Comparison of ENCODE assay signal across 19 cellular contexts in the genomic region with DNA sequence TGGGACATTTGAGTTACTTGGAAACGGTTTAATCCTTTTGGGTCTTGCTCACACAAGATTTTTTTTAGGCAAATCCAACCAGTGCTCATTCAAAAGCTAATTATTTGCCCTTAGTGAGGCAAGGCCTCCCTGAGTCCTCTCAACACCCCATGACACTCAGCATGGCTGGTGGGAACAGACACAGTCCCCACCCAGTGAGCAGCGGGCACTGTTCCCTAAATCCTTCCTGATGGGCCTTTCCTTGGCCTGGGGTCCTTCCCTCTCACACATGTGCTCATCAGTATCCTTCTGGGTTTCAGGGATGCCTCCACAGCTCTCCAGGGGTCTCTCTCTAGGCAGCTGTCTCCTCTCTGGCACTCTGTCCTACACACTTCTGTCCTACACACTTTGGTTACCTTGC. TPM values are rescaled to one million over a fixed set of nuclear protein-coding genes. Genes with fewer than 3 reads are reported as not detected.
DNase-seq lines count a peak whose midpoint lies in the region; ATAC-seq, FAIRE-seq and TF ChIP-seq lines count a peak whose summit lies in the region.
"Had no signal": no experiment of that assay in that cellular context is flagged by ENCODE, and none has a peak within 500 bp of the region (broad histone marks: within the 10 kb centered on the region; RNA-seq: fewer than 3 reads in every experiment).

No MANE protein-coding gene starts in this region.

- intact Hi-C loops in GM12878 (cut with micrococcal nuclease; ENCODE audit: unreplicated experiment) (no loop called here), left cardiac atrium (cut with DNase I) (no loop called here)

- POLR2A ChIA-PET in GM12878 (lab: Charles Lee), result no interaction called here

- H3K36me3 ChIP-seq in MM.1S (replicated peaks; ENCODE audit: insufficient read depth, low read length), result no peaks in the 10 kb centered on the region
- no peaks in the 10 kb centered on the region for H3K36me3 ChIP-seq in GM12878 (ENCODE audit: control insufficient read depth in 2 of 2, insufficient read depth in 2 of 2, low read length in 1 of 2)
- no peaks in the 10 kb centered on the region for H3K36me3 ChIP-seq in osteoblast (ENCODE audit: insufficient read depth, low read length)

- peaks cover 8% of the 10 kb centered on the region for H3F3A ChIP-seq in MM.1S (ENCODE audit: insufficient read depth, low read length)

- RAD21 ChIA-PET in GM12878 (lab: Charles Lee; ENCODE audit: unreplicated experiment), result no interaction called here

- CTCF ChIA-PET in GM12878 (lab: Yijun Ruan, JAX), result no interaction called here

- peaks cover 5% of the 10 kb centered on the region for H3K27me3 Mint-ChIP-seq in glutamatergic neuron (ENCODE audit: unreplicated experiment)
- H3K27me3 Mint-ChIP-seq: B cell; CD4-positive, alpha-beta T cell had no signal

- H3K9me3 Mint-ChIP-seq in glutamatergic neuron (ENCODE audit: unreplicated experiment), result peaks cover 13% of the 10 kb centered on the region
- H3K9me3 Mint-ChIP-seq: CD4-positive, alpha-beta T cell had no signal

- no peak for TF ChIP-seq POLR2A in GM12878 (IDR thresholded peaks at IDR 0.05; ENCODE audit: low read depth, low read length)

- H3K9me3 ChIP-seq in MM.1S (replicated peaks; ENCODE audit: insufficient read depth, low read length) (no peaks in the 10 kb centered on the region), GM12878 (replicated peaks; ENCODE audit: control insufficient read depth, insufficient read depth, low read length) (no peaks in the 10 kb centered on the region), osteoblast (ENCODE audit: low read depth, low read length) (no peaks in the 10 kb centered on the region)

- TF ChIP-seq CTCF in MM.1S (IDR thresholded peaks at IDR 0.05; ENCODE audit: low read length) (no peak), GM12878 (IDR thresholded peaks at IDR 0.05 in 2 of 3, conservative IDR thresholded peaks at IDR 0.05 in 1 of 3; ENCODE audit: control insufficient read depth in 2 of 3, extremely low read depth in 1 of 3, insufficient read depth in 1 of 3, low read depth in 3 of 3, low read length in 3 of 3) (no peak), glutamatergic neuron (IDR thresholded peaks at IDR 0.05; ENCODE audit: partially characterized antibody, unreplicated experiment) (no peak), osteoblast (IDR thresholded peaks at IDR 0.05; ENCODE audit: extremely low read depth, low read depth, low read length) (no peak)

- no peak for TF ChIP-seq EP300 in GM12878 (IDR thresholded peaks at IDR 0.05; ENCODE audit: borderline replicate concordance in 1 of 2, control insufficient read depth in 1 of 2, low read depth in 2 of 2, low read length in 2 of 2)

- TF ChIP-seq RAD21 in GM12878 (IDR thresholded peaks at IDR 0.05; ENCODE audit: insufficient read depth, low read depth, low read length), result no peak

- H2AFZ ChIP-seq in MM.1S (ENCODE audit: low read length), result peak overlapping the region; percentile 94
- no peak overlapping the region for H2AFZ ChIP-seq in GM12878 (ENCODE audit: control insufficient read depth, low read depth, low read length)
- no peak overlapping the region for H2AFZ ChIP-seq in osteoblast (ENCODE audit: low read length)

- H4K20me1 ChIP-seq in MM.1S (ENCODE audit: insufficient read depth, low read length), result no peaks in the 10 kb centered on the region
- no peaks in the 10 kb centered on the region for H4K20me1 ChIP-seq in GM12878 (ENCODE audit: control insufficient read depth, insufficient read depth)
- H4K20me1 ChIP-seq in osteoblast (ENCODE audit: insufficient read depth, low read length), result no peaks in the 10 kb centered on the region

- in situ Hi-C loops in GM12878 (cut with MboI), result no loop called here

- SMC1A ChIA-PET in GM12878 (lab: Charles Lee; ENCODE audit: uncharacterized antibody, unreplicated experiment), result no interaction called here

- H3K4me2 ChIP-seq in MM.1S (ENCODE audit: low read depth, low read length), result peak overlapping the region; percentile 91
- peak overlapping the region; percentile 13; the same call in 1 of the 2 replicates for H3K4me2 ChIP-seq in GM12878 (ENCODE audit: control insufficient read depth, insufficient read depth)
- no peak overlapping the region for H3K4me2 ChIP-seq in osteoblast (ENCODE audit: insufficient read depth, low read length)

- DNase-seq in MM.1S (no peak), GM12878 (ENCODE audit: low read depth, low spot score) (no peak), glutamatergic neuron (peak; percentile 9), osteoblast (ENCODE audit: insufficient read length, low spot score, missing footprints) (peak; percentile 47), RKO (ENCODE audit: low spot score) (no peak), left cardiac atrium (no peak)
- DNase-seq: C1 segment of cervical spinal cord; Calu3; CD4-positive, alpha-beta T cell; DMS79; IMR-90 had no signal

- BruUV-seq in GM12878 (replicated peaks; lab: Mats Ljungman, UMichigan), result no TSS peak

- WGBS in GM12878 (ENCODE audit: insufficient coverage, insufficient replicate concordance, low lambda C conversion rate, missing lambda C conversion rate), result 45% methylated on average over 2 of the region's 2 CpGs

- H3K27me3 ChIP-seq in MM.1S (replicated peaks; ENCODE audit: insufficient read depth, low read length) (no peaks in the 10 kb centered on the region), GM12878 (replicated peaks in 1 of 2; ENCODE audit: control insufficient read depth in 2 of 2, insufficient read depth in 2 of 2, low read length in 1 of 2) (no peaks in the 10 kb centered on the region), osteoblast (ENCODE audit: insufficient read depth, low read length) (no peaks in the 10 kb centered on the region)

- H3K4me3 ChIP-seq in MM.1S (ENCODE audit: low read length), result peak overlapping the region; percentile 59
- H3K4me3 ChIP-seq in GM12878, result no peak overlapping the region
- H3K4me3 ChIP-seq in osteoblast (ENCODE audit: insufficient read depth, low read length), result no peak overlapping the region

- ATAC-seq in GM12878, result no peak; the same call in 2 of the 3 replicates
- no peak for ATAC-seq in HG02678 (IDR thresholded peaks at IDR 0.05; ENCODE audit: unreplicated experiment)
- no peak for ATAC-seq in left cardiac atrium
- ATAC-seq: HCT116 had no signal

- FAIRE-seq in GM12878 (lab: Jason Lieb, UNC), result no peak
- FAIRE-seq: A204.1, GM12891, GM19239, H54 had no signal

- peak overlapping the region; percentile 46; the same call in 1 of the 2 replicates for H3K9ac ChIP-seq in MM.1S (ENCODE audit: low read length)
- H3K9ac ChIP-seq in GM12878 (ENCODE audit: control insufficient read depth, insufficient read depth, low read length), result no peak overlapping the region

- H3K4me1 ChIP-seq in MM.1S (ENCODE audit: low read length), result peaks cover 7% of the 10 kb centered on the region
- H3K4me1 ChIP-seq in GM12878 (ENCODE audit: control insufficient read depth, insufficient read depth, low read length), result no peaks in the 10 kb centered on the region
- H3K4me1 ChIP-seq in osteoblast (ENCODE audit: insufficient read depth, low read length), result no peaks in the 10 kb centered on the region

- H3K36me3 Mint-ChIP-seq in glutamatergic neuron (ENCODE audit: unreplicated experiment), result peaks cover 20% of the 10 kb centered on the region

- no peak overlapping the region for H3K27ac Mint-ChIP-seq in glutamatergic neuron (ENCODE audit: unreplicated experiment)
- H3K27ac Mint-ChIP-seq: B cell; CD4-positive, alpha-beta T cell had no signal

- H3K9me2 ChIP-seq in MM.1S (replicated peaks; ENCODE audit: insufficient read depth, low read length), result no peaks in the 10 kb centered on the region

- H3K4me1 Mint-ChIP-seq in glutamatergic neuron (ENCODE audit: low read depth, unreplicated experiment), result no peaks in the 10 kb centered on the region
- H3K4me1 Mint-ChIP-seq: B cell had no signal

- peak overlapping the region; percentile 83 for H3K27ac ChIP-seq in MM.1S (ENCODE audit: low read length)
- H3K27ac ChIP-seq in GM12878 (ENCODE audit: control insufficient read depth, insufficient read depth), result no peak overlapping the region
- no peak overlapping the region for H3K27ac ChIP-seq in osteoblast (ENCODE audit: low read depth, low read length)
- H3K27ac ChIP-seq: HL-60 had no signal

- H3K79me2 ChIP-seq in MM.1S (ENCODE audit: low read length) (no peaks in the 10 kb centered on the region), GM12878 (ENCODE audit: control insufficient read depth, insufficient read depth, low read length) (no peaks in the 10 kb centered on the region), osteoblast (ENCODE audit: insufficient read depth, low read length) (no peaks in the 10 kb centered on the region)

- H3K4me3 Mint-ChIP-seq in glutamatergic neuron (ENCODE audit: unreplicated experiment), result no peak overlapping the region
- H3K4me3 Mint-ChIP-seq: B cell; CD4-positive, alpha-beta T cell had no signal

RNA-seq across cellular contexts. Expression of gene PLAGL2, which starts 28.0 kb away (rescaled TPM):
- total RNA-seq in GM12878 (2013; cell fraction: nucleolus; rRNA removed), result 14.3 and 14.4 TPM in 2 replicates
- total RNA-seq in GM12878 (2014; rRNA removed), result 7.3 and 7.8 TPM in 2 replicates
- total RNA-seq in GM12878 (2014; rRNA removed; fragmentation: Illumina TruSeq; extraction: Trizol), result 8.3 and 8.4 TPM in 2 replicates
- total RNA-seq in GM12878 (2021), result 29.7 and 31.7 TPM in 2 replicates
- 10.0 TPM for polyA plus RNA-seq in GM12878 (2011; ENCODE audit: low read depth)
- polyA plus RNA-seq in GM12878 (2011; rRNA removed), result 4.5 and 7.4 TPM in 2 replicates
- 12.2 and 16.8 TPM in 2 replicates for polyA plus RNA-seq in GM12878 (2011; cell fraction: cytosol; rRNA removed)
- 9.1 and 11.8 TPM in 2 replicates for polyA plus RNA-seq in GM12878 (2011; cell fraction: nucleus; rRNA removed)
- 14.5 and 15.6 TPM in 2 replicates for polyA plus RNA-seq in GM12878 (2012)
- 31.0 and 32.3 TPM in 2 replicates for polyA plus RNA-seq in GM12878 (2014; fragmentation: Illumina TruSeq; extraction: Trizol)
- polyA plus RNA-seq in GM12878 (2014; fragmentation: Nextera tagmentation; extraction: Ambion mirVana), result 1 to 10 TPM; 4.4 to 7.3 TPM
- 18.4 and 18.5 TPM in 2 replicates for polyA plus RNA-seq in GM12878 (2014; rRNA removed)
- polyA plus RNA-seq in GM12878 (2016; fragmentation: Nextera tagmentation; extraction: Ambion mirVana), result 10 to 100 TPM; 18.3 to 21.0 TPM
- 11.8 and 13.9 TPM in 2 replicates for polyA minus RNA-seq in GM12878 (2011; rRNA and poly(A)+ RNA removed)
- 7.6 and 8.5 TPM in 2 replicates for polyA minus RNA-seq in GM12878 (2011; cell fraction: cytosol; rRNA and poly(A)+ RNA removed)
- 5.7 and 10.1 TPM in 2 replicates for polyA minus RNA-seq in GM12878 (2011; cell fraction: nucleus; rRNA and poly(A)+ RNA removed)
- total RNA-seq in glutamatergic neuron (ENCODE audit: unreplicated experiment), result 34.9 TPM
- 2.5 and 2.7 TPM in 2 replicates for total RNA-seq in osteoblast
- 1 to 10 TPM; 6.9 to 8.0 TPM for total RNA-seq in left cardiac atrium

RNA-seq across cellular contexts. Expression of gene POFUT1, which starts 28.2 kb away (rescaled TPM):
- total RNA-seq in GM12878 (2013; cell fraction: nucleolus; rRNA removed), result 41.7 and 45.3 TPM in 2 replicates
- total RNA-seq in GM12878 (2014; rRNA removed) (23.1 and 24.0 TPM in 2 replicates), GM12878 (2014; rRNA removed; fragmentation: Illumina TruSeq; extraction: Trizol) (20.5 and 22.2 TPM in 2 replicates), GM12878 (2021) (30.5 and 33.4 TPM in 2 replicates), glutamatergic neuron (ENCODE audit: unreplicated experiment) (29.5 TPM), osteoblast (40.9 and 43.0 TPM in 2 replicates), left cardiac atrium (10 to 100 TPM; 25.5 to 28.6 TPM)
- polyA plus RNA-seq in GM12878 (2011; ENCODE audit: low read depth), result 8.4 TPM
- polyA plus RNA-seq in GM12878 (2011; rRNA removed) (11.3 and 15.1 TPM in 2 replicates), GM12878 (2014; fragmentation: Illumina TruSeq; extraction: Trizol) (24.1 and 25.1 TPM in 2 replicates), GM12878 (2014; fragmentation: Nextera tagmentation; extraction: Ambion mirVana) (1 to 10 TPM; 2.6 to 3.9 TPM), GM12878 (2014; rRNA removed) (19.3 and 19.8 TPM in 2 replicates), GM12878 (2016; fragmentation: Nextera tagmentation; extraction: Ambion mirVana) (10 to 100 TPM; 24.4 to 24.9 TPM)
- polyA plus RNA-seq in GM12878 (2011; cell fraction: cytosol; rRNA removed), result 17.4 and 18.3 TPM in 2 replicates
- polyA plus RNA-seq in GM12878 (2011; cell fraction: nucleus; rRNA removed), result 15.7 and 18.9 TPM in 2 replicates
- polyA plus RNA-seq in GM12878 (2012), result 10.4 and 11.9 TPM in 2 replicates
- polyA minus RNA-seq in GM12878 (2011; rRNA and poly(A)+ RNA removed), result 19.7 and 21.4 TPM in 2 replicates
- polyA minus RNA-seq in GM12878 (2011; cell fraction: cytosol; rRNA and poly(A)+ RNA removed), result 6.5 and 6.7 TPM in 2 replicates
- polyA minus RNA-seq in GM12878 (2011; cell fraction: nucleus; rRNA and poly(A)+ RNA removed), result 11.1 and 20.3 TPM in 2 replicates

Comparison
In these comparisons a context has a peak if more than half of its experiments do, and no peak if none do; other contexts are left out.
1. DNase-seq: peak in glutamatergic neuron (single experiment) and osteoblast (single experiment); none in MM.1S (single experiment), GM12878 (single experiment), RKO (single experiment) and left cardiac atrium (single experiment).